In the genomic region with DNA sequence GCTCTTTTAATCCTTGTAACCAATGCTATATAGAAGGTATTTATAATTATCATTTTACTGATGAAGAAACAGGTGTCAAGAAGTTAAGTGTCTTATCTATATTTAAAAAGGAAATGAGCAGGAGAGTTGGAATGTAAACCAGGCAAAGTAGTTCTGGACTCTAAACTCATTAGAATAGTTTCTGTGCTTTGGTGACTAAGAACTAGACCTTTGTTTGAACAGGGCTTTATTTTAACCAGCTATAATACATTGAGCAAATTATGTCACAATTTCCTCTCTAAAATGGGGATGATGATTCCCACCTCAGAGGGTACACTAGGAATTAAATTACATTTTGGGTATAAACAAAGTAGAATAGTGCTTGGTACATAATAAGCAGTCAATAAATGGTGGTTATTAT, we compare ENCODE assay signal across 1 cellular context.
TF ChIP-seq lines count a peak whose summit lies in the region.

No MANE protein-coding gene starts in this region.

TF ChIP-seq in HepG2, 621 proteins besides CTCF, POLR2A, EP300 and RAD21 (continued from another document and continues in another):
- TF ChIP-seq ZHX2 (IDR thresholded peaks at IDR 0.05; ENCODE audit: low read depth) (no peak), ZHX2 (CRISPR knock-in tag; IDR thresholded peaks at IDR 0.05; ENCODE audit: borderline replicate concordance) (no peak), ZC3H13 (CRISPR knock-in tag; IDR thresholded peaks at IDR 0.05) (no peak), FOXM1 (CRISPR knock-in tag; IDR thresholded peaks at IDR 0.05) (no peak), ZNF354B (CRISPR knock-in tag; IDR thresholded peaks at IDR 0.05) (no peak), CREM (IDR thresholded peaks at IDR 0.05) (peak; percentile 33; the same call in 1 of the 2 replicates), CREM (CRISPR knock-in tag; IDR thresholded peaks at IDR 0.05) (no peak), HNF4A (CRISPR knock-in tag; IDR thresholded peaks at IDR 0.05) (peak; percentile 51; the same call in 1 of the 2 replicates), NFIC (IDR thresholded peaks at IDR 0.05; ENCODE audit: low read length) (peak; percentile 43; the same call in 1 of the 2 replicates), ZNF574 (CRISPR knock-in tag; IDR thresholded peaks at IDR 0.05) (no peak), SRSF4 (IDR thresholded peaks at IDR 0.05; ENCODE audit: low read depth, low read length, poor library complexity, severe bottlenecking) (no peak), CEBPB (IDR thresholded peaks at IDR 0.05; ENCODE audit: borderline replicate concordance, low read depth, low read length) (0 out of 2 replicates have a peak, but pooled peaks have one; percentile 13), PRMT3 (CRISPR knock-in tag; IDR thresholded peaks at IDR 0.05; ENCODE audit: borderline replicate concordance, low read depth) (no peak), CENPT (CRISPR knock-in tag; IDR thresholded peaks at IDR 0.05; ENCODE audit: low read depth) (no peak), GTF2F1 (IDR thresholded peaks at IDR 0.05; ENCODE audit: low read length) (no peak), HHEX (CRISPR knock-in tag; IDR thresholded peaks at IDR 0.05) (no peak), EED (CRISPR knock-in tag; IDR thresholded peaks at IDR 0.05) (no peak), NFKBIZ (CRISPR knock-in tag; IDR thresholded peaks at IDR 0.05) (no peak), RARG (CRISPR knock-in tag; IDR thresholded peaks at IDR 0.05; ENCODE audit: low read depth) (no peak), FOSL1 (CRISPR knock-in tag; IDR thresholded peaks at IDR 0.05; ENCODE audit: borderline replicate concordance) (peak; percentile 27; the same call in 1 of the 2 replicates), ETV5 (CRISPR knock-in tag; IDR thresholded peaks at IDR 0.05; ENCODE audit: borderline replicate concordance) (peak; percentile 31; the same call in 1 of the 2 replicates), ZSCAN9 (CRISPR knock-in tag; IDR thresholded peaks at IDR 0.05; ENCODE audit: borderline replicate concordance) (no peak), FOXP4 (CRISPR knock-in tag; IDR thresholded peaks at IDR 0.05) (peak; percentile 45; the same call in 1 of the 2 replicates), MIXL1 (CRISPR knock-in tag; IDR thresholded peaks at IDR 0.05) (peak; percentile 71), ZFAT (CRISPR knock-in tag; conservative IDR thresholded peaks at IDR 0.05) (no peak), ZNF556 (CRISPR knock-in tag; IDR thresholded peaks at IDR 0.05; ENCODE audit: borderline replicate concordance) (no peak)
- TF ChIP-seq, protein P1, sequence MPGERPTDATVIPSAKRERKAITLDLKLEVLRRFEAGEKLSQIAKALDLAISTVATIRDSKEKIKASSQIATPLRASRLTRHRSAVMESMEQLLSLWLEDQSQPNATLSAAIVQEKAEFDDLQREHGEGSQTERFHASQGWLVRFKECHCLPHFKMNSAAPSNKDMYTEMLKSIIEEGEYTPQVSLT (CRISPR knock-in tag; IDR thresholded peaks at IDR 0.05; ENCODE audit: borderline replicate concordance, low read depth): no peak
- TF ChIP-seq, protein P2, sequence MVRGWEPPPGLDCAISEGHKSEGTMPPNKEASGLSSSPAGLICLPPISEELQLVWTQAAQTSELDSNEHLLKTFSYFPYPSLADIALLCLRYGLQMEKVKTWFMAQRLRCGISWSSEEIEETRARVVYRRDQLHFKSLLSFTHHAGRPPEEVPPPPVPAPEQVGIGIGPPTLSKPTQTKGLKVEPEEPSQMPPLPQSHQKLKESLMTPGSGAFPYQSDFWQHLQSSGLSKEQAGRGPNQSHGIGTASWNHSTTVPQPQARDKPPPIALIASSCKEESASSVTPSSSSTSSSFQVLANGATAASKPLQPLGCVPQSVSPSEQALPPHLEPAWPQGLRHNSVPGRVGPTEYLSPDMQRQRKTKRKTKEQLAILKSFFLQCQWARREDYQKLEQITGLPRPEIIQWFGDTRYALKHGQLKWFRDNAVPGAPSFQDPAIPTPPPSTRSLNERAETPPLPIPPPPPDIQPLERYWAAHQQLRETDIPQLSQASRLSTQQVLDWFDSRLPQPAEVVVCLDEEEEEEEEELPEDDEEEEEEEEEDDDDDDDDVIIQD (CRISPR knock-in tag; IDR thresholded peaks at IDR 0.05; ENCODE audit: low read depth): no peak
- TF ChIP-seq, protein P3, sequence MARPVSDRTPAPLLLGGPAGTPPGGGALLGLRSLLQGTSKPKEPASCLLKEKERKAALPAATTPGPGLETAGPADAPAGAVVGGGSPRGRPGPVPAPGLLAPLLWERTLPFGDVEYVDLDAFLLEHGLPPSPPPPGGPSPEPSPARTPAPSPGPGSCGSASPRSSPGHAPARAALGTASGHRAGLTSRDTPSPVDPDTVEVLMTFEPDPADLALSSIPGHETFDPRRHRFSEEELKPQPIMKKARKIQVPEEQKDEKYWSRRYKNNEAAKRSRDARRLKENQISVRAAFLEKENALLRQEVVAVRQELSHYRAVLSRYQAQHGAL (CRISPR knock-in tag; IDR thresholded peaks at IDR 0.05; ENCODE audit: not compliant biosample characterization): no peak
- TF ChIP-seq, protein P4, sequence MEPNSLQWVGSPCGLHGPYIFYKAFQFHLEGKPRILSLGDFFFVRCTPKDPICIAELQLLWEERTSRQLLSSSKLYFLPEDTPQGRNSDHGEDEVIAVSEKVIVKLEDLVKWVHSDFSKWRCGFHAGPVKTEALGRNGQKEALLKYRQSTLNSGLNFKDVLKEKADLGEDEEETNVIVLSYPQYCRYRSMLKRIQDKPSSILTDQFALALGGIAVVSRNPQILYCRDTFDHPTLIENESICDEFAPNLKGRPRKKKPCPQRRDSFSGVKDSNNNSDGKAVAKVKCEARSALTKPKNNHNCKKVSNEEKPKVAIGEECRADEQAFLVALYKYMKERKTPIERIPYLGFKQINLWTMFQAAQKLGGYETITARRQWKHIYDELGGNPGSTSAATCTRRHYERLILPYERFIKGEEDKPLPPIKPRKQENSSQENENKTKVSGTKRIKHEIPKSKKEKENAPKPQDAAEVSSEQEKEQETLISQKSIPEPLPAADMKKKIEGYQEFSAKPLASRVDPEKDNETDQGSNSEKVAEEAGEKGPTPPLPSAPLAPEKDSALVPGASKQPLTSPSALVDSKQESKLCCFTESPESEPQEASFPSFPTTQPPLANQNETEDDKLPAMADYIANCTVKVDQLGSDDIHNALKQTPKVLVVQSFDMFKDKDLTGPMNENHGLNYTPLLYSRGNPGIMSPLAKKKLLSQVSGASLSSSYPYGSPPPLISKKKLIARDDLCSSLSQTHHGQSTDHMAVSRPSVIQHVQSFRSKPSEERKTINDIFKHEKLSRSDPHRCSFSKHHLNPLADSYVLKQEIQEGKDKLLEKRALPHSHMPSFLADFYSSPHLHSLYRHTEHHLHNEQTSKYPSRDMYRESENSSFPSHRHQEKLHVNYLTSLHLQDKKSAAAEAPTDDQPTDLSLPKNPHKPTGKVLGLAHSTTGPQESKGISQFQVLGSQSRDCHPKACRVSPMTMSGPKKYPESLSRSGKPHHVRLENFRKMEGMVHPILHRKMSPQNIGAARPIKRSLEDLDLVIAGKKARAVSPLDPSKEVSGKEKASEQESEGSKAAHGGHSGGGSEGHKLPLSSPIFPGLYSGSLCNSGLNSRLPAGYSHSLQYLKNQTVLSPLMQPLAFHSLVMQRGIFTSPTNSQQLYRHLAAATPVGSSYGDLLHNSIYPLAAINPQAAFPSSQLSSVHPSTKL (CRISPR knock-in tag; IDR thresholded peaks at IDR 0.05): peak; percentile 55
- TF ChIP-seq, protein P5, sequence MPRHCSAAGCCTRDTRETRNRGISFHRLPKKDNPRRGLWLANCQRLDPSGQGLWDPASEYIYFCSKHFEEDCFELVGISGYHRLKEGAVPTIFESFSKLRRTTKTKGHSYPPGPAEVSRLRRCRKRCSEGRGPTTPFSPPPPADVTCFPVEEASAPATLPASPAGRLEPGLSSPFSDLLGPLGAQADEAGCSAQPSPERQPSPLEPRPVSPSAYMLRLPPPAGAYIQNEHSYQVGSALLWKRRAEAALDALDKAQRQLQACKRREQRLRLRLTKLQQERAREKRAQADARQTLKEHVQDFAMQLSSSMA (CRISPR knock-in tag; IDR thresholded peaks at IDR 0.05): no peak
- TF ChIP-seq, protein P6, sequence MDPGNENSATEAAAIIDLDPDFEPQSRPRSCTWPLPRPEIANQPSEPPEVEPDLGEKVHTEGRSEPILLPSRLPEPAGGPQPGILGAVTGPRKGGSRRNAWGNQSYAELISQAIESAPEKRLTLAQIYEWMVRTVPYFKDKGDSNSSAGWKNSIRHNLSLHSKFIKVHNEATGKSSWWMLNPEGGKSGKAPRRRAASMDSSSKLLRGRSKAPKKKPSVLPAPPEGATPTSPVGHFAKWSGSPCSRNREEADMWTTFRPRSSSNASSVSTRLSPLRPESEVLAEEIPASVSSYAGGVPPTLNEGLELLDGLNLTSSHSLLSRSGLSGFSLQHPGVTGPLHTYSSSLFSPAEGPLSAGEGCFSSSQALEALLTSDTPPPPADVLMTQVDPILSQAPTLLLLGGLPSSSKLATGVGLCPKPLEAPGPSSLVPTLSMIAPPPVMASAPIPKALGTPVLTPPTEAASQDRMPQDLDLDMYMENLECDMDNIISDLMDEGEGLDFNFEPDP (CRISPR knock-in tag; conservative IDR thresholded peaks at IDR 0.05): no peak
- TF ChIP-seq, protein P7, sequence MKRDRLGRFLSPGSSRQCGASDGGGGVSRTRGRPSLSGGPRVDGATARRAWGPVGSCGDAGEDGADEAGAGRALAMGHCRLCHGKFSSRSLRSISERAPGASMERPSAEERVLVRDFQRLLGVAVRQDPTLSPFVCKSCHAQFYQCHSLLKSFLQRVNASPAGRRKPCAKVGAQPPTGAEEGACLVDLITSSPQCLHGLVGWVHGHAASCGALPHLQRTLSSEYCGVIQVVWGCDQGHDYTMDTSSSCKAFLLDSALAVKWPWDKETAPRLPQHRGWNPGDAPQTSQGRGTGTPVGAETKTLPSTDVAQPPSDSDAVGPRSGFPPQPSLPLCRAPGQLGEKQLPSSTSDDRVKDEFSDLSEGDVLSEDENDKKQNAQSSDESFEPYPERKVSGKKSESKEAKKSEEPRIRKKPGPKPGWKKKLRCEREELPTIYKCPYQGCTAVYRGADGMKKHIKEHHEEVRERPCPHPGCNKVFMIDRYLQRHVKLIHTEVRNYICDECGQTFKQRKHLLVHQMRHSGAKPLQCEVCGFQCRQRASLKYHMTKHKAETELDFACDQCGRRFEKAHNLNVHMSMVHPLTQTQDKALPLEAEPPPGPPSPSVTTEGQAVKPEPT (CRISPR knock-in tag; IDR thresholded peaks at IDR 0.05; ENCODE audit: low read depth): no peak
